ENCODE assay signal across 11 cellular contexts in genomic region chr7:620052-620451, GRCh38.
A peak's percentile ranks its signal among the peaks of the same experiment; 100 is the strongest.
DNase-seq lines count a peak whose midpoint lies in the region; ATAC-seq and TF ChIP-seq lines count a peak whose summit lies in the region.
"Had no signal": no experiment of that assay in that cellular context is flagged by ENCODE, and none has a peak within 500 bp of the region (broad histone marks: within the 10 kb centered on the region; RNA-seq: fewer than 3 reads in every experiment).

No MANE protein-coding gene starts in this region.

- H3K4me3 Mint-ChIP-seq in progenitor cell of endocrine pancreas (ENCODE audit: low read depth) = no peak overlapping the region

- peak; percentile 19 for DNase-seq in COLO668 (lab: John Stamatoyannopoulos, UW; ENCODE audit: unreplicated experiment)
- DNase-seq in LHCN-M2 (ENCODE audit: low read depth) = peak; percentile 86
- peak; percentile 79 for DNase-seq in astrocyte of the hippocampus (ENCODE audit: low read depth, low spot score)
- DNase-seq in progenitor cell of endocrine pancreas (ENCODE audit: low spot score, unreplicated experiment) = no peak
- DNase-seq in NCI-H187 (lab: John Stamatoyannopoulos, UW) = no peak
- DNase-seq: MM.1S, sigmoid colon, SW 1271 had no signal

- no peaks in the 10 kb centered on the region for H3K36me3 ChIP-seq in mucosa of rectum (ENCODE audit: control insufficient read depth in 2 of 2, insufficient read depth in 2 of 2, low read length in 2 of 2)
- H3K36me3 ChIP-seq: sigmoid colon had no signal

- no peak for TF ChIP-seq CTCF in progenitor cell of endocrine pancreas (IDR thresholded peaks at IDR 0.05; ENCODE audit: unreplicated experiment)

- ATAC-seq in HG03571 (IDR thresholded peaks at IDR 0.05; ENCODE audit: unreplicated experiment) (no peak), GM18868 (IDR thresholded peaks at IDR 0.05; ENCODE audit: unreplicated experiment) (no peak)

- no peak overlapping the region for H3K4me3 ChIP-seq in mucosa of rectum (ENCODE audit: low read length in 2 of 2)
- H3K4me3 ChIP-seq: sigmoid colon had no signal

- no peak overlapping the region for H3K9ac ChIP-seq in mucosa of rectum (ENCODE audit: low read depth in 1 of 2, low read length in 2 of 2)

- H3K9me3 ChIP-seq in mucosa of rectum (ENCODE audit: control insufficient read depth in 2 of 2, low read length in 2 of 2) = peaks cover 6% of the 10 kb centered on the region in 2 donors

- peaks cover 8% of the 10 kb centered on the region for H3K4me1 Mint-ChIP-seq in progenitor cell of endocrine pancreas (ENCODE audit: low read depth)

- H3K27me3 ChIP-seq in mucosa of rectum (ENCODE audit: control insufficient read depth in 2 of 2, insufficient read depth in 2 of 2, low read length in 2 of 2) = no peaks in the 10 kb centered on the region
- H3K27me3 ChIP-seq: sigmoid colon had no signal

- H3K9me3 Mint-ChIP-seq in progenitor cell of endocrine pancreas (ENCODE audit: low read depth) = peaks cover 21% of the 10 kb centered on the region

- no peaks in the 10 kb centered on the region for H3K27me3 Mint-ChIP-seq in progenitor cell of endocrine pancreas

- H3K27ac Mint-ChIP-seq in progenitor cell of endocrine pancreas = no peak overlapping the region

- peaks cover 35% of the 10 kb centered on the region for H3K36me3 Mint-ChIP-seq in progenitor cell of endocrine pancreas (ENCODE audit: insufficient read depth)

- peaks cover 28 to 44% of the 10 kb centered on the region in 2 donors for H3K4me1 ChIP-seq in mucosa of rectum (ENCODE audit: control insufficient read depth in 2 of 2, insufficient read depth in 2 of 2, low read length in 2 of 2)
- H3K4me1 ChIP-seq: sigmoid colon had no signal

- H3K27ac ChIP-seq in mucosa of rectum (ENCODE audit: low read depth in 2 of 2, low read length in 2 of 2) = peak overlapping the region; percentile 81 to 91
- H3K27ac ChIP-seq: sigmoid colon had no signal

Comparison
In these comparisons a context has a peak if more than half of its experiments do, and no peak if none do; other contexts are left out.
1. DNase-seq: peak in COLO668 (single experiment), LHCN-M2 (single experiment) and astrocyte of the hippocampus (single experiment); none in progenitor cell of endocrine pancreas (single experiment) and NCI-H187 (0 of 2).